31 cellular contexts compared by ENCODE assay signal in genomic region chr12:21813125-21813524, GRCh38.
"Had no signal": no experiment of that assay in that cellular context is flagged by ENCODE, and none has a peak within 500 bp of the region (broad histone marks: within the 10 kb centered on the region; RNA-seq: fewer than 3 reads in every experiment).

No MANE protein-coding gene starts in this region.

- H3K9me3 ChIP-seq: adrenal gland, body of pancreas, breast epithelium, Peyer's patch had no signal

- ATAC-seq: activated T-cell treated with anti-CD3 and anti-CD28 coated beads, Interleukin-2, amount 50 U/mL, for 4 hours; body of pancreas; PC-3 had no signal

- H3K4me1 ChIP-seq: adrenal gland, breast epithelium, Peyer's patch had no signal

- FAIRE-seq: astrocyte had no signal

- H3K4me3 ChIP-seq: adrenal gland, body of pancreas, breast epithelium, coronary artery, Peyer's patch had no signal

- H3K27me3 ChIP-seq: adrenal gland, body of pancreas, breast epithelium, Peyer's patch had no signal

- DNase-seq: activated B cell treated with CpG ODN at 0.5 μM for 24 hours; activated CD4-positive, alpha-beta memory T cell treated with anti-CD3 and anti-CD28 coated beads for 36 hours; activated CD4-positive, alpha-beta T cell treated with anti-CD3 and anti-CD28 coated beads for 4 hours; activated CD4-positive, alpha-beta T cell treated with anti-CD3 and anti-CD28 coated beads, Interleukin-2, amount 50 U/mL, for 1 hour; activated CD4-positive, CD25-positive, alpha-beta regulatory T cell treated with anti-CD3 and anti-CD28 coated beads, Interleukin-2, amount 50 U/mL, for 72 hours; activated CD8-positive, alpha-beta memory T cell treated with anti-CD3 and anti-CD28 coated beads, Interleukin-2, amount 50 U/mL, for 4 hours; activated gamma-delta T cell; activated naive CD4-positive, alpha-beta T cell treated with Interleukin-2 at 50 U/mL for 16 hours; activated T-cell treated with anti-CD3 and anti-CD28 coated beads for 4 hours; activated T-cell treated with anti-CD3 and anti-CD28 coated beads, Interleukin-2, amount 50 U/mL, for 4 hours; adrenal gland; body of pancreas; MM.1S; MV-4-11; NCI-H1092; NCI-H1436 treated with DMSO at 0.1 percent for 48 hours; NCI-H187; NCI-H2029 treated with DMSO at 0.1 percent for 48 hours; NCI-H2107; NCI-H2171; NCI-H510A; NCI-H526; NCI-H774; PC-3; Peyer's patch; RPMI8226; SIG-M5; T1000 had no signal

- H3K36me3 ChIP-seq: adrenal gland, breast epithelium, Peyer's patch had no signal
